ENCODE assay signal across 8 cellular contexts in genomic region chrX:38175140-38175539, GRCh38. TPM values are rescaled to one million over a fixed set of nuclear protein-coding genes. Genes with fewer than 3 reads are reported as not detected.
DNase-seq lines count a peak whose midpoint lies in the region; ATAC-seq and TF ChIP-seq lines count a peak whose summit lies in the region.

No MANE protein-coding gene starts in this region.

- no peak overlapping the region for H3K4me3 ChIP-seq in HFF-Myc (replicated peaks; ENCODE audit: low read depth, low read length)
- H3K4me3 ChIP-seq in esophagus squamous epithelium = no peak overlapping the region

- TF ChIP-seq CTCF in Calu3 (IDR thresholded peaks at IDR 0.05; ENCODE audit: unreplicated experiment) = peak; percentile 39
- TF ChIP-seq CTCF in HFF-Myc (IDR thresholded peaks at IDR 0.05; ENCODE audit: low read depth, low read length, missing control alignments) = peak; percentile 43
- peak in 5 of 6 experiments; percentile 10 to 57 (median 17) for TF ChIP-seq CTCF in esophagus squamous epithelium (IDR thresholded peaks at IDR 0.05)

- DNase-seq in Calu3 = peak; percentile 56
- no peak for DNase-seq in HFF-Myc (ENCODE audit: extremely low read depth, low read depth)
- DNase-seq in NCI-H82 treated with DMSO at 0.1 percent for 48 hours (lab: John Stamatoyannopoulos, UW; ENCODE audit: unreplicated experiment) = peak; percentile 7
- no peak for DNase-seq in esophagus squamous epithelium (lab: John Stamatoyannopoulos, UW)
- DNase-seq in stimulated activated CD8-positive, alpha-beta memory T cell treated with anti-CD3 and anti-CD28 coated beads, Interleukin-4, amount 100 ng/mL, for 48 hours = peak; percentile 20
- no peak for DNase-seq in T-helper 9 cell
- no peak for DNase-seq in NCI-H187 treated with DMSO at 0.1 percent for 48 hours (lab: John Stamatoyannopoulos, UW)

- CTCF ChIA-PET in Calu3 (lab: Charles Lee) = interaction anchor here (1.0 kb wide), 1 partner anchor 249 kb away, joined by 3 read pairs; no protein-coding TSS in a partner anchor

- peaks cover 0 to 3% (median 0%) of the 10 kb centered on the region in 4 donors for H3K27me3 ChIP-seq in esophagus squamous epithelium

- H3K36me3 Mint-ChIP-seq in Calu3 (ENCODE audit: insufficient read depth, unreplicated experiment) = no peaks in the 10 kb centered on the region

- no peaks in the 10 kb centered on the region for H3K4me1 Mint-ChIP-seq in Calu3 (ENCODE audit: low read depth, unreplicated experiment)

- 10 to 43% methylated on average over 1 to 3 of the region's 3 CpGs for WGBS in esophagus squamous epithelium, 2 donors

- intact Hi-C loops in Calu3 (cut with micrococcal nuclease; ENCODE audit: unreplicated experiment) (loop anchor here (1.0 to 10.0 kb wide), 3 partner anchors 248 to 430 kb away; no protein-coding TSS in a partner anchor), esophagus squamous epithelium (cut with DNase I) (no loop called here)

- H3K9me3 Mint-ChIP-seq in Calu3 (ENCODE audit: low read depth, unreplicated experiment) = no peaks in the 10 kb centered on the region

- H3K4me1 ChIP-seq in esophagus squamous epithelium = no peaks in the 10 kb centered on the region

- H3K4me3 Mint-ChIP-seq in Calu3 (ENCODE audit: low read depth, unreplicated experiment) = no peak overlapping the region

- H3K36me3 ChIP-seq in esophagus squamous epithelium = no peaks in the 10 kb centered on the region

- H3K27ac Mint-ChIP-seq in Calu3 (ENCODE audit: unreplicated experiment) = no peak overlapping the region

- no peak overlapping the region for H3K27ac ChIP-seq in esophagus squamous epithelium

- ATAC-seq in HG03460 (IDR thresholded peaks at IDR 0.05; ENCODE audit: unreplicated experiment) = no peak

- no peaks in the 10 kb centered on the region for H3K9me3 ChIP-seq in esophagus squamous epithelium

- TF ChIP-seq POLR2A in esophagus squamous epithelium (IDR thresholded peaks at IDR 0.05) = no peak

- H3K27me3 Mint-ChIP-seq in Calu3 (ENCODE audit: unreplicated experiment) = peaks cover 4% of the 10 kb centered on the region

- BruUV-seq in Calu3 (replicated peaks; lab: Mats Ljungman, UMichigan) = no TSS peak

RNA-seq across cellular contexts. Expression of gene SRPX, which starts 45.5 kb away (rescaled TPM):
- total RNA-seq in Calu3 (2022) (0.78 and 1.2 TPM in 2 replicates), esophagus squamous epithelium (10 to 100 TPM in 2 of 4 donors, 1 to 10 TPM in 1, under 1 TPM in 1; 0.99 to 88.1 (median 16.0) TPM)

Comparison
In these comparisons a context has a peak if more than half of its experiments do, and no peak if none do; other contexts are left out.
1. DNase-seq: peak in Calu3 (single experiment), NCI-H82 treated with DMSO at 0.1 percent for 48 hours (single experiment) and stimulated activated CD8-positive, alpha-beta memory T cell treated with anti-CD3 and anti-CD28 coated beads, Interleukin-4, amount 100 ng/mL, for 48 hours (single experiment); none in HFF-Myc (single experiment), esophagus squamous epithelium (single experiment), T-helper 9 cell (single experiment) and NCI-H187 treated with DMSO at 0.1 percent for 48 hours (single experiment).
2. Peak in every context shown above with its lines, with median percentiles within 50 percentile points of each other: CTCF ChIP-seq.